In genomic region chr4:76736434-76736833, GRCh38 we compare ENCODE assay signal across 20 cellular contexts.
A peak's percentile ranks its signal among the peaks of the same experiment; 100 is the strongest.
DNase-seq lines count a peak whose midpoint lies in the region; ATAC-seq and TF ChIP-seq lines count a peak whose summit lies in the region.
"Had no signal": no experiment of that assay in that cellular context is flagged by ENCODE, and none has a peak within 500 bp of the region (broad histone marks: within the 10 kb centered on the region; RNA-seq: fewer than 3 reads in every experiment).

No MANE protein-coding gene starts in this region.

- H2AFZ ChIP-seq in IMR-90 (replicated peaks; ENCODE audit: low read length, poor library complexity), result no peak overlapping the region

- H3K27ac Mint-ChIP-seq in CD8-positive, alpha-beta memory T cell, result no peak overlapping the region
- H3K27ac Mint-ChIP-seq: activated CD8-positive, alpha-beta T cell treated with anti-CD3 and anti-CD28 coated beads for 36 hours; activated T-cell treated with anti-CD3 and anti-CD28 coated beads, Interleukin-2, amount 50 U/mL, for 72 hours had no signal

- H3K36me3 Mint-ChIP-seq in CD8-positive, alpha-beta memory T cell, result no peaks in the 10 kb centered on the region

- no peaks in the 10 kb centered on the region for H3K9me3 Mint-ChIP-seq in CD8-positive, alpha-beta memory T cell
- H3K9me3 Mint-ChIP-seq: activated CD8-positive, alpha-beta T cell treated with anti-CD3 and anti-CD28 coated beads for 36 hours; activated T-cell treated with anti-CD3 and anti-CD28 coated beads, Interleukin-2, amount 50 U/mL, for 72 hours; central memory CD8-positive, alpha-beta T cell had no signal

- peak overlapping the region; percentile 95; the same call in 1 of the 2 replicates for H3K18ac ChIP-seq in IMR-90 (ENCODE audit: low read depth, low read length)

- H3K9me3 ChIP-seq in IMR-90 (ENCODE audit: control insufficient read depth, insufficient read depth, low read length) (no peaks in the 10 kb centered on the region), ascending aorta (no peaks in the 10 kb centered on the region), tibial artery (no peaks in the 10 kb centered on the region)
- no peaks in the 10 kb centered on the region for H3K9me3 ChIP-seq in CD8-positive, alpha-beta memory T cell (ENCODE audit: low read length)
- H3K9me3 ChIP-seq: right lobe of liver, suprapubic skin had no signal

- TF ChIP-seq CTCF in IMR-90 (conservative IDR thresholded peaks at IDR 0.05; ENCODE audit: low read depth, low read length), result no peak
- TF ChIP-seq CTCF in ascending aorta (IDR thresholded peaks at IDR 0.05), result no peak
- TF ChIP-seq CTCF in tibial artery (IDR thresholded peaks at IDR 0.05), result no peak

- H3K9me1 ChIP-seq in IMR-90 (ENCODE audit: insufficient read depth, low read length), result peaks cover 39% of the 10 kb centered on the region

- peak overlapping the region; percentile 74 to 91 for H4K8ac ChIP-seq in IMR-90 (ENCODE audit: low read depth in 2 of 2, low read length in 2 of 2)

- H2BK20ac ChIP-seq in IMR-90 (ENCODE audit: low read depth, low read length), result peak overlapping the region; percentile 97; the same call in 1 of the 2 replicates

- no TSS peak for BruUV-seq in IMR-90 (replicated peaks; lab: Mats Ljungman, UMichigan)

- H2BK15ac ChIP-seq in IMR-90 (ENCODE audit: low read depth, low read length), result peak overlapping the region; percentile 71; the same call in 2 of the 3 replicates

- ATAC-seq in IMR-90 (ENCODE audit: low read depth) (peak; percentile 46), HG03565 (IDR thresholded peaks at IDR 0.05; ENCODE audit: unreplicated experiment) (no peak)
- ATAC-seq: activated CD8-positive, alpha-beta T cell treated with anti-CD3 and anti-CD28 coated beads for 36 hours; activated T-cell treated with anti-CD3 and anti-CD28 coated beads, Interleukin-2, amount 50 U/mL, for 72 hours; right lobe of liver had no signal

- no CpG with 5 or more reads among the region's 3 CpGs for WGBS in IMR-90 (ENCODE audit: extremely low coverage in 2 of 2, insufficient read length in 1 of 2), 2 experiments

- CTCF ChIA-PET in IMR-90 (lab: Yijun Ruan, JAX), result no interaction called here
- CTCF ChIA-PET in CD8-positive, alpha-beta memory T cell (lab: Charles Lee), result interaction anchor here (1.2 kb wide), 1 partner anchor 9 kb away, joined by 3 read pairs; no protein-coding TSS in a partner anchor

- no peak for TF ChIP-seq RAD21 in IMR-90 (IDR thresholded peaks at IDR 0.05; ENCODE audit: low read length)

- no peak overlapping the region for H3K4me3 Mint-ChIP-seq in CD8-positive, alpha-beta memory T cell
- H3K4me3 Mint-ChIP-seq: activated CD8-positive, alpha-beta T cell treated with anti-CD3 and anti-CD28 coated beads for 36 hours; activated T-cell treated with anti-CD3 and anti-CD28 coated beads, Interleukin-2, amount 50 U/mL, for 72 hours; central memory CD8-positive, alpha-beta T cell had no signal

- no peak overlapping the region for H3K4me3 ChIP-seq in IMR-90 (ENCODE audit: insufficient read depth, low read depth, low read length)
- no peak overlapping the region for H3K4me3 ChIP-seq in ascending aorta
- H3K4me3 ChIP-seq in tibial artery, result no peak overlapping the region
- no peak overlapping the region for H3K4me3 ChIP-seq in CD8-positive, alpha-beta memory T cell (ENCODE audit: low read length)
- H3K4me3 ChIP-seq: BLaER1, right lobe of liver, suprapubic skin had no signal

- dilution Hi-C loops in IMR-90 (cut with HindIII; ENCODE audit: low sequenced_read_pairs, unreplicated experiment), result no loop called here

- H3K4me1 Mint-ChIP-seq in CD8-positive, alpha-beta memory T cell, result no peaks in the 10 kb centered on the region
- H3K4me1 Mint-ChIP-seq: central memory CD8-positive, alpha-beta T cell had no signal

- peak overlapping the region; percentile 95; the same call in 1 of the 2 replicates for H2AK5ac ChIP-seq in IMR-90 (ENCODE audit: low read depth, low read length)

- peak overlapping the region; percentile 98 for H3K4ac ChIP-seq in IMR-90 (ENCODE audit: low read depth, low read length)

- in situ Hi-C loops in IMR-90 (cut with MboI; ENCODE audit: low sequenced_read_pairs), result no loop called here

- peak overlapping the region; percentile 71; the same call in 1 of the 2 replicates for H3K9ac ChIP-seq in IMR-90 (ENCODE audit: low read depth, low read length)
- H3K9ac ChIP-seq: BLaER1 had no signal

- H3K27ac ChIP-seq in IMR-90 (ENCODE audit: insufficient read depth, low read length), result peak overlapping the region; percentile 93; the same call in 1 of the 2 replicates
- H3K27ac ChIP-seq in ascending aorta, result peak overlapping the region; percentile 92 to 97
- peak overlapping the region; percentile 76 to 89 for H3K27ac ChIP-seq in tibial artery
- no peak overlapping the region for H3K27ac ChIP-seq in CD8-positive, alpha-beta memory T cell (ENCODE audit: low read depth, low read length)
- H3K27ac ChIP-seq: BLaER1, right lobe of liver, suprapubic skin, VCaP had no signal

- peaks cover 0 to 5% of the 10 kb centered on the region in 2 donors for H3K27me3 Mint-ChIP-seq in CD8-positive, alpha-beta memory T cell

- peak overlapping the region; percentile 92 for H4K91ac ChIP-seq in IMR-90 (ENCODE audit: insufficient read depth, low read depth, low read length)

- POLR2A ChIA-PET in IMR-90 (lab: Charles Lee; ENCODE audit: unreplicated experiment), result interaction anchor here (0.6 kb wide), 1 partner anchor 150 kb away, joined by 3 read pairs; no protein-coding TSS in a partner anchor
- POLR2A ChIA-PET in CD8-positive, alpha-beta memory T cell (lab: Charles Lee), result no interaction called here

- intact Hi-C loops in IMR-90 (cut with micrococcal nuclease) (loop anchor here (5.0 kb wide), 2 partner anchors 44 to 124 kb away; no protein-coding TSS in a partner anchor), ascending aorta (cut with DNase I) (loop anchor here (2.0 to 5.0 kb wide), 5 partner anchors 20 to 146 kb away; no protein-coding TSS in a partner anchor), tibial artery (cut with DNase I; ENCODE audit: low total_unique reads) (no loop called here)

- peak overlapping the region; percentile 93 for H3K14ac ChIP-seq in IMR-90 (replicated peaks; ENCODE audit: low read depth, low read length)

- DNase-seq in IMR-90 (peak; percentile 91), ascending aorta (ENCODE audit: low spot score in 2 of 2) (no peak), hepatic stellate cell (ENCODE audit: low spot score) (peak; percentile 64), tibial artery (no peak), NCI-H2029 treated with DMSO at 0.1 percent for 48 hours (lab: John Stamatoyannopoulos, UW) (no peak), mucosa of gallbladder (ENCODE audit: low spot score) (no peak)
- no peak for DNase-seq in CD8-positive, alpha-beta memory T cell
- DNase-seq: activated CD8-positive, alpha-beta T cell treated with anti-CD3 and anti-CD28 coated beads for 36 hours; activated T-cell treated with anti-CD3 and anti-CD28 coated beads, Interleukin-2, amount 50 U/mL, for 72 hours; glutamatergic neuron; mammary epithelial cell; NCI-H187 treated with DMSO at 0.1 percent for 48 hours; NCI-H446 treated with DMSO at 0.1 percent for 48 hours; right lobe of liver; stimulated activated CD4-positive, alpha-beta T cell treated with anti-CD3 and anti-CD28 coated beads, Interleukin-4, amount 100 ng/mL, for 1 hour had no signal

- TF ChIP-seq POLR2A in IMR-90 (IDR thresholded peaks at IDR 0.05; ENCODE audit: low read depth, low read length), result no peak

- H3K4me2 ChIP-seq in IMR-90 (ENCODE audit: low read depth, low read length), result peak overlapping the region; percentile 64; the same call in 1 of the 2 replicates
- H3K4me2 ChIP-seq: BLaER1 had no signal

- peak overlapping the region; percentile 93; the same call in 1 of the 2 replicates for H3K23ac ChIP-seq in IMR-90 (ENCODE audit: low read depth, low read length)

- H3K4me1 ChIP-seq in IMR-90 (ENCODE audit: control insufficient read depth, insufficient read depth, low read length) (peaks cover 34% of the 10 kb centered on the region), ascending aorta (peaks cover 21 to 40% of the 10 kb centered on the region in 2 donors), tibial artery (peaks cover 0 to 73% (median 54%) of the 10 kb centered on the region in 4 donors)
- no peaks in the 10 kb centered on the region for H3K4me1 ChIP-seq in CD8-positive, alpha-beta memory T cell (ENCODE audit: insufficient read depth, low read length)
- H3K4me1 ChIP-seq: right lobe of liver had no signal

- peak overlapping the region; percentile 94; the same call in 1 of the 2 replicates for H4K5ac ChIP-seq in IMR-90 (ENCODE audit: low read depth, low read length)

- H2AK9ac ChIP-seq in IMR-90 (replicated peaks; ENCODE audit: low read depth, low read length, poor library complexity), result no peak overlapping the region

- no peak overlapping the region for H3K56ac ChIP-seq in IMR-90 (ENCODE audit: extremely low read depth, insufficient read depth, low read length)

- H2BK120ac ChIP-seq in IMR-90 (ENCODE audit: low read depth, low read length), result peak overlapping the region; percentile 96

- H2BK5ac ChIP-seq in IMR-90 (ENCODE audit: low read depth, low read length, poor library complexity, severe bottlenecking), result peak overlapping the region; percentile 95

- peaks cover 21% of the 10 kb centered on the region for H3K36me3 ChIP-seq in IMR-90 (ENCODE audit: control insufficient read depth, insufficient read depth, low read length)
- peaks cover 34 to 37% of the 10 kb centered on the region in 2 donors for H3K36me3 ChIP-seq in ascending aorta
- peaks cover 12 to 40% (median 23%) of the 10 kb centered on the region in 3 donors for H3K36me3 ChIP-seq in tibial artery
- H3K36me3 ChIP-seq in CD8-positive, alpha-beta memory T cell (ENCODE audit: insufficient read depth, low read length), result no peaks in the 10 kb centered on the region
- H3K36me3 ChIP-seq: suprapubic skin had no signal

- H3K27me3 ChIP-seq in IMR-90 (ENCODE audit: control insufficient read depth, insufficient read depth, low read length) (no peaks in the 10 kb centered on the region), ascending aorta (no peaks in the 10 kb centered on the region), tibial artery (no peaks in the 10 kb centered on the region)
- H3K27me3 ChIP-seq in CD8-positive, alpha-beta memory T cell (ENCODE audit: insufficient read depth, low read length, poor library complexity, severe bottlenecking), result no peaks in the 10 kb centered on the region
- H3K27me3 ChIP-seq: BLaER1, right lobe of liver, suprapubic skin had no signal

- no peaks in the 10 kb centered on the region for H4K20me1 ChIP-seq in IMR-90 (ENCODE audit: insufficient read depth, low read length)

- H3K79me1 ChIP-seq in IMR-90 (ENCODE audit: low read depth in 1 of 2, low read length in 2 of 2), result peaks cover 38 to 57% of the 10 kb centered on the region in 2 experiments

TF ChIP-seq in IMR-90, 13 proteins besides CTCF, POLR2A, EP300 and RAD21 (continues in another document):
- no peak for TF ChIP-seq MXI1 (IDR thresholded peaks at IDR 0.05; ENCODE audit: borderline replicate concordance, low read depth, low read length)

Comparison
In these comparisons a context has a peak if more than half of its experiments do, and no peak if none do; other contexts are left out.
1. DNase-seq: peak in IMR-90 (single experiment) and hepatic stellate cell (single experiment); none in ascending aorta (0 of 2), tibial artery (0 of 2), NCI-H2029 treated with DMSO at 0.1 percent for 48 hours (single experiment), CD8-positive, alpha-beta memory T cell (0 of 5) and mucosa of gallbladder (single experiment).